8 cellular contexts compared by ENCODE assay signal in genomic region chr15:93088981-93089854, GRCh38. TPM values are rescaled to one million over a fixed set of nuclear protein-coding genes. Genes with fewer than 3 reads are reported as not detected.
DNase-seq lines count a peak whose midpoint lies in the region; ATAC-seq lines count a peak whose summit lies in the region.

Gene RGMA (minus strand): TSS chr15:93089211. CDS start chr15:93088932, 279 bp downstream.

- no peaks in the 10 kb centered on the region for H3K4me1 ChIP-seq in Karpas-422 (ENCODE audit: low read length)

- H3K4me2 ChIP-seq in Karpas-422 (ENCODE audit: low read depth, low read length, poor library complexity, severe bottlenecking): no peak within 1 kb of the TSS

- no peak within 1 kb of the TSS for H3K9ac ChIP-seq in Karpas-422 (ENCODE audit: low read length)

- H3K9me2 ChIP-seq in Karpas-422 (replicated peaks; ENCODE audit: insufficient read depth, low read length): no peaks in the 10 kb centered on the region

- H3K9me3 ChIP-seq in Karpas-422 (ENCODE audit: low read length): no peaks in the 10 kb centered on the region

- H3K27ac Mint-ChIP-seq in activated CD4-positive, alpha-beta memory T cell treated with anti-CD3 and anti-CD28 coated beads, Interleukin-2, amount 10 ng/mL, durations not matched to agents 7 days and 5 days: no peak within 1 kb of the TSS

- no peaks in the 10 kb centered on the region for H3K36me3 ChIP-seq in Karpas-422 (ENCODE audit: insufficient read depth, low read length)

- no peaks in the 10 kb centered on the region for H4K20me1 ChIP-seq in Karpas-422 (ENCODE audit: insufficient read depth, low read depth, low read length)

- CTCF ChIA-PET in activated CD4-positive, alpha-beta memory T cell treated with anti-CD3 and anti-CD28 coated beads, Interleukin-2, amount 10 ng/mL, durations not matched to agents 7 days and 5 days (lab: Charles Lee): interaction anchor here (0.6 to 2.2 kb wide), 14 partner anchors 11 to 1031 kb away, joined by 3 to 25 read pairs (median 8); no protein-coding TSS in a partner anchor

- H3K36me3 Mint-ChIP-seq in activated CD4-positive, alpha-beta memory T cell treated with anti-CD3 and anti-CD28 coated beads, Interleukin-2, amount 10 ng/mL, durations not matched to agents 7 days and 5 days (ENCODE audit: low read depth): no peaks in the 10 kb centered on the region

- H3K4me1 Mint-ChIP-seq in activated CD4-positive, alpha-beta memory T cell treated with anti-CD3 and anti-CD28 coated beads, Interleukin-2, amount 10 ng/mL, durations not matched to agents 7 days and 5 days: peaks cover 14% of the 10 kb centered on the region

- peaks cover 64% of the 10 kb centered on the region for H3K27me3 Mint-ChIP-seq in activated CD4-positive, alpha-beta memory T cell treated with anti-CD3 and anti-CD28 coated beads, Interleukin-2, amount 10 ng/mL, durations not matched to agents 7 days and 5 days

- no peaks in the 10 kb centered on the region for H3K27me3 ChIP-seq in Karpas-422 (ENCODE audit: low read length)

- peak within 1 kb of the TSS; percentile 60 for H3K4me3 Mint-ChIP-seq in activated CD4-positive, alpha-beta memory T cell treated with anti-CD3 and anti-CD28 coated beads, Interleukin-2, amount 10 ng/mL, durations not matched to agents 7 days and 5 days

- H3K27ac ChIP-seq in Karpas-422 (ENCODE audit: low read length): no peak within 1 kb of the TSS

- POLR2A ChIA-PET in activated CD4-positive, alpha-beta memory T cell treated with anti-CD3 and anti-CD28 coated beads, Interleukin-2, amount 10 ng/mL, durations not matched to agents 7 days and 5 days (lab: Charles Lee): no interaction called here

- intact Hi-C loops in cardiac septum (cut with DNase I): loop anchor here (2.0 kb wide), 2 partner anchors 58 to 246 kb away; no protein-coding TSS in a partner anchor
- intact Hi-C loops in posterior vena cava (cut with DNase I): loop anchor here in 1 of 2 donors (5.0 kb wide), 1 partner anchor 268 kb away; no protein-coding TSS in a partner anchor

- ATAC-seq in GM21529 (IDR thresholded peaks at IDR 0.05; ENCODE audit: unreplicated experiment): no peak

- H3K79me2 ChIP-seq in Karpas-422 (ENCODE audit: low read length): no peaks in the 10 kb centered on the region

- H3K4me3 ChIP-seq in Karpas-422 (ENCODE audit: low read length): no peak within 1 kb of the TSS

- peak; percentile 3 for DNase-seq in activated naive CD4-positive, alpha-beta T cell treated with Interleukin-2 at 50 U/mL for 16 hours
- no peak for DNase-seq in activated naive CD4-positive, alpha-beta T cell treated with anti-CD3 and anti-CD28 coated beads, Interleukin-2, amount 50 U/mL, for 16 hours
- DNase-seq in activated CD4-positive, alpha-beta memory T cell treated with anti-CD3 and anti-CD28 coated beads, Interleukin-2, amount 10 ng/mL, durations not matched to agents 7 days and 5 days: no peak
- DNase-seq in cardiac septum (ENCODE audit: low spot score): no peak
- DNase-seq in posterior vena cava (ENCODE audit: low spot score): no peak
- no peak for DNase-seq in ureter (ENCODE audit: low spot score)
- no peak for DNase-seq in Karpas-422

- no peak within 1 kb of the TSS for H2AFZ ChIP-seq in Karpas-422 (ENCODE audit: low read length)

- no peaks in the 10 kb centered on the region for H3K9me3 Mint-ChIP-seq in activated CD4-positive, alpha-beta memory T cell treated with anti-CD3 and anti-CD28 coated beads, Interleukin-2, amount 10 ng/mL, durations not matched to agents 7 days and 5 days

RNA-seq across cellular contexts. Expression of gene RGMA, which starts in this region (rescaled TPM):
- under 1 TPM; 0.18 to 0.23 TPM for total RNA-seq in activated CD4-positive, alpha-beta memory T cell treated with anti-CD3 and anti-CD28 coated beads, Interleukin-2, amount 10 ng/mL, durations not matched to agents 7 days and 5 days
- total RNA-seq in cardiac septum (16.5 TPM), posterior vena cava (10 to 100 TPM; 20.3 to 33.9 TPM), ureter (6.4 TPM)
- total RNA-seq in Karpas-422 (2014; rRNA removed; shearing (Covaris generic); ENCODE audit: low replicate concordance): not detected in 2 replicates
